Comparison of ENCODE assay signal across 8 cellular contexts in the genomic region with DNA sequence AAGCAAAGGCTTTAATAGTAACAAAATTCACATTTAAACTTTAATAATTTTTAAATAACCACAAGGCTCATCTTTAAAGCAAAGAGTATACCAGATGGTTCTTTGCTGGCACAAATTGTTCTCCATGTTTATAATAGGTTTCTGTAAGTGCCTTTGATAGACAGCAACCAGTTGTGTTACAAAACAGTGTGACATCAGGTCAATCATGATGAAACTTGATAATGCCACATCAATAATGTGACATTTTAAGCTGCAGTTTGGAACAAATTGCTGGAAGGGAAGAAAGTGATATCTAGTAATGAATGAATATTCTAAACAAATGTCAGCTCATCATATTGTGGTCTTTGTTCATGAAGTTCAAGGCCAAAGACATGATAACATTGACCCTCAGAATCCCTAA.
"Had no signal": no experiment of that assay in that cellular context is flagged by ENCODE, and none has a peak within 500 bp of the region (broad histone marks: within the 10 kb centered on the region; RNA-seq: fewer than 3 reads in every experiment).

No MANE protein-coding gene starts in this region.

- H3K9me3 ChIP-seq: HAP-1 had no signal

- H3K27ac ChIP-seq: GM23248 had no signal

- H3K4me2 ChIP-seq: GM23338 had no signal

- H2AFZ ChIP-seq: GM23248, GM23338 had no signal

- H3K4me3 ChIP-seq: GM23248, GM23338, HAP-1 had no signal

- H3K36me3 ChIP-seq: HAP-1 had no signal

- DNase-seq: GM23248, GOT3, H7, H9, HCEC 1CT, HFFc6 had no signal

- H3K9ac ChIP-seq: GM23248 had no signal
